Comparison of ENCODE assay signal across 8 cellular contexts in genomic region chrX:45070116-45071007, GRCh38.
DNase-seq lines count a peak whose midpoint lies in the region; ATAC-seq and TF ChIP-seq lines count a peak whose summit lies in the region.

No MANE protein-coding gene starts in this region.

- no peak overlapping the region for H2AK9ac ChIP-seq in IMR-90 (replicated peaks; ENCODE audit: low read depth, low read length, poor library complexity)

- no peak for DNase-seq in activated naive CD4-positive, alpha-beta T cell treated with anti-CD3 and anti-CD28 coated beads, Interleukin-2, amount 50 U/mL, for 16 hours
- DNase-seq in IMR-90 (peak; percentile 67), endodermal cell (no peak)
- DNase-seq in naive thymus-derived CD4-positive, alpha-beta T cell, result peak in 7 of 9 donors; percentile 9 to 59 (median 47)
- DNase-seq in stimulated activated naive CD4-positive, alpha-beta T cell treated with Interleukin-2 at 50 U/mL for 16 hours (lab: John Stamatoyannopoulos, UW), result no peak

- peak; percentile 67 for TF ChIP-seq RAD21 in IMR-90 (IDR thresholded peaks at IDR 0.05; ENCODE audit: low read length)

- no peak overlapping the region for H2BK120ac ChIP-seq in IMR-90 (ENCODE audit: low read depth, low read length)

- H4K20me1 ChIP-seq in IMR-90 (ENCODE audit: insufficient read depth, low read length), result 0 out of 2 replicates have a peak, but pooled peaks cover 6% of the 10 kb centered on the region

- CTCF ChIA-PET in IMR-90 (lab: Yijun Ruan, JAX), result interaction anchor here (0.6 to 1.9 kb wide), 10 partner anchors 8 to 852 kb away, joined by 3 to 7 read pairs (median 4); no protein-coding TSS in a partner anchor
- CTCF ChIA-PET in naive thymus-derived CD4-positive, alpha-beta T cell (lab: Charles Lee), result interaction anchor here (0.5 to 2.0 kb wide), 5 partner anchors 8 to 1330 kb away, joined by 3 to 5 read pairs (median 4); no protein-coding TSS in a partner anchor

- no peak overlapping the region for H3K4ac ChIP-seq in IMR-90 (ENCODE audit: low read depth, low read length)

- no peak for TF ChIP-seq POLR2A in IMR-90 (IDR thresholded peaks at IDR 0.05; ENCODE audit: low read depth, low read length)

- H3K4me2 ChIP-seq in IMR-90 (ENCODE audit: low read depth, low read length), result no peak overlapping the region

- WGBS in IMR-90 (ENCODE audit: extremely low coverage in 2 of 2, insufficient read length in 1 of 2), 2 experiments, result 0% methylated on average over 1 of the region's 2 CpGs; no CpG with 5 or more reads in 1 of the 2 experiments
- 90% methylated on average over 2 of the region's 2 CpGs; no CpG with 5 or more reads in 1 of the 2 experiments for WGBS in endodermal cell (ENCODE audit: insufficient coverage in 1 of 2, insufficient read length in 1 of 2), 2 experiments

- H3K9me3 ChIP-seq in IMR-90 (ENCODE audit: control insufficient read depth, insufficient read depth, low read length) (no peaks in the 10 kb centered on the region), endodermal cell (ENCODE audit: control insufficient read depth, low read length) (no peaks in the 10 kb centered on the region)
- H3K9me3 ChIP-seq in naive thymus-derived CD4-positive, alpha-beta T cell (ENCODE audit: control insufficient read depth in 2 of 3, low read length in 3 of 3), result no peaks in the 10 kb centered on the region

- H3K36me3 Mint-ChIP-seq in activated naive CD4-positive, alpha-beta T cell treated with anti-CD3 and anti-CD28 coated beads, Interleukin-2, amount 50 U/mL, for 24 hours, result peaks cover 5% of the 10 kb centered on the region
- peaks cover 28% of the 10 kb centered on the region for H3K36me3 Mint-ChIP-seq in endodermal cell (ENCODE audit: low read depth)
- peaks cover 2 to 42% (median 29%) of the 10 kb centered on the region in 5 donors for H3K36me3 Mint-ChIP-seq in naive thymus-derived CD4-positive, alpha-beta T cell

- BruUV-seq in IMR-90 (replicated peaks; lab: Mats Ljungman, UMichigan), result no TSS peak

- H3K4me1 ChIP-seq in IMR-90 (ENCODE audit: control insufficient read depth, insufficient read depth, low read length) (no peaks in the 10 kb centered on the region), endodermal cell (ENCODE audit: control insufficient read depth, insufficient read depth, low read length) (no peaks in the 10 kb centered on the region)
- H3K4me1 ChIP-seq in naive thymus-derived CD4-positive, alpha-beta T cell (ENCODE audit: control insufficient read depth in 2 of 2, insufficient read depth in 2 of 2, low read length in 2 of 2), result peaks cover 0 to 4% of the 10 kb centered on the region in 2 donors

- no peak overlapping the region for H3K9ac ChIP-seq in IMR-90 (ENCODE audit: low read depth, low read length)
- no peak overlapping the region for H3K9ac ChIP-seq in endodermal cell (ENCODE audit: extremely low read depth, low read length, poor library complexity, severe bottlenecking)

- H2BK15ac ChIP-seq in IMR-90 (ENCODE audit: low read depth, low read length), result no peak overlapping the region

- H3K9me1 ChIP-seq in IMR-90 (ENCODE audit: insufficient read depth, low read length), result no peaks in the 10 kb centered on the region; the same call in 1 of the 2 replicates

- POLR2A ChIA-PET in IMR-90 (lab: Charles Lee; ENCODE audit: unreplicated experiment), result no interaction called here
- POLR2A ChIA-PET in naive thymus-derived CD4-positive, alpha-beta T cell (lab: Charles Lee), result interaction anchor here (1.3 kb wide), 1 partner anchor 195 kb away, joined by 3 read pairs; no protein-coding TSS in a partner anchor

- no peaks in the 10 kb centered on the region for H3K27me3 ChIP-seq in IMR-90 (ENCODE audit: control insufficient read depth, insufficient read depth, low read length)
- H3K27me3 ChIP-seq in endodermal cell (ENCODE audit: control insufficient read depth, insufficient read depth, low read length, poor library complexity, severe bottlenecking), result no peaks in the 10 kb centered on the region
- H3K27me3 ChIP-seq in naive thymus-derived CD4-positive, alpha-beta T cell (ENCODE audit: control insufficient read depth in 2 of 2, insufficient read depth in 2 of 2, low read length in 2 of 2), result no peaks in the 10 kb centered on the region

- H3K14ac ChIP-seq in IMR-90 (replicated peaks; ENCODE audit: low read depth, low read length), result no peak overlapping the region

- H2AK5ac ChIP-seq in IMR-90 (ENCODE audit: low read depth, low read length), result no peak overlapping the region

- H3K27ac ChIP-seq in IMR-90 (ENCODE audit: insufficient read depth, low read length), result no peak overlapping the region
- no peak overlapping the region for H3K27ac ChIP-seq in endodermal cell (ENCODE audit: low read depth, low read length)
- peak overlapping the region; percentile 36 for H3K27ac ChIP-seq in naive thymus-derived CD4-positive, alpha-beta T cell (ENCODE audit: low read depth, low read length)

- H3K56ac ChIP-seq in IMR-90 (ENCODE audit: extremely low read depth, insufficient read depth, low read length), result no peak overlapping the region

- H3K4me3 ChIP-seq in IMR-90 (ENCODE audit: insufficient read depth, low read depth, low read length) (no peak overlapping the region), endodermal cell (ENCODE audit: low read length) (no peak overlapping the region)
- H3K4me3 ChIP-seq in naive thymus-derived CD4-positive, alpha-beta T cell (ENCODE audit: low read length), result no peak overlapping the region

- H3K79me1 ChIP-seq in IMR-90 (ENCODE audit: low read depth in 1 of 2, low read length in 2 of 2), result peaks cover 3 to 16% of the 10 kb centered on the region in 2 experiments; a peak in 3 of 4 replicates

- H3K4me1 Mint-ChIP-seq in activated naive CD4-positive, alpha-beta T cell treated with anti-CD3 and anti-CD28 coated beads, Interleukin-2, amount 50 U/mL, for 24 hours, result peaks cover 63% of the 10 kb centered on the region
- peaks cover 2% of the 10 kb centered on the region for H3K4me1 Mint-ChIP-seq in endodermal cell
- peaks cover 30 to 87% (median 67%) of the 10 kb centered on the region in 7 donors for H3K4me1 Mint-ChIP-seq in naive thymus-derived CD4-positive, alpha-beta T cell

- no peak overlapping the region for H4K5ac ChIP-seq in IMR-90 (ENCODE audit: low read depth, low read length)

- no peaks in the 10 kb centered on the region for H3K9me3 Mint-ChIP-seq in activated naive CD4-positive, alpha-beta T cell treated with anti-CD3 and anti-CD28 coated beads, Interleukin-2, amount 50 U/mL, for 24 hours
- H3K9me3 Mint-ChIP-seq in endodermal cell, result peaks cover 37% of the 10 kb centered on the region
- peaks cover 0 to 4% (median 0%) of the 10 kb centered on the region in 11 donors for H3K9me3 Mint-ChIP-seq in naive thymus-derived CD4-positive, alpha-beta T cell

- peak; percentile 78 for ATAC-seq in IMR-90 (ENCODE audit: low read depth)
- ATAC-seq in SK-N-SH treated with all-trans-retinoic acid at 6 μM for 48 hours, result peak; percentile 79
- ATAC-seq in naive thymus-derived CD4-positive, alpha-beta T cell, result peak; percentile 74
- no peak for ATAC-seq in HG03045 (IDR thresholded peaks at IDR 0.05; ENCODE audit: unreplicated experiment)

- H3K18ac ChIP-seq in IMR-90 (ENCODE audit: low read depth, low read length), result no peak overlapping the region

- no peak overlapping the region for H2BK20ac ChIP-seq in IMR-90 (ENCODE audit: low read depth, low read length)

- peak overlapping the region; percentile 81 for H3K27ac Mint-ChIP-seq in activated naive CD4-positive, alpha-beta T cell treated with anti-CD3 and anti-CD28 coated beads, Interleukin-2, amount 50 U/mL, for 24 hours
- H3K27ac Mint-ChIP-seq in endodermal cell, result peak overlapping the region; percentile 75
- H3K27ac Mint-ChIP-seq in naive thymus-derived CD4-positive, alpha-beta T cell, result peak overlapping the region; percentile 61 to 88 (median 74)

- no peak overlapping the region for H4K8ac ChIP-seq in IMR-90 (ENCODE audit: low read depth in 2 of 2, low read length in 2 of 2)

- intact Hi-C loops in IMR-90 (cut with micrococcal nuclease), result loop anchor here (1.0 to 10.0 kb wide), 2 partner anchors 197 to 526 kb away; partner anchors contain the start of genes FUNDC1 and KDM6A
- intact Hi-C loops in naive thymus-derived CD4-positive, alpha-beta T cell (cut with micrococcal nuclease), result loop anchor here (1.0 to 10.0 kb wide), 9 partner anchors 198 to 1234 kb away; partner anchors contain the start of genes EFHC2 (in 2 of the 2) and FUNDC1 (in 2 of the 2)

- H2BK5ac ChIP-seq in IMR-90 (ENCODE audit: low read depth, low read length, poor library complexity, severe bottlenecking), result no peak overlapping the region

- dilution Hi-C loops in IMR-90 (cut with HindIII; ENCODE audit: low sequenced_read_pairs, unreplicated experiment), result no loop called here

- no peaks in the 10 kb centered on the region for H3K27me3 Mint-ChIP-seq in activated naive CD4-positive, alpha-beta T cell treated with anti-CD3 and anti-CD28 coated beads, Interleukin-2, amount 50 U/mL, for 24 hours
- H3K27me3 Mint-ChIP-seq in endodermal cell (ENCODE audit: insufficient read depth), result no peaks in the 10 kb centered on the region
- H3K27me3 Mint-ChIP-seq in naive thymus-derived CD4-positive, alpha-beta T cell, result no peaks in the 10 kb centered on the region

- peak overlapping the region; percentile 26 for H3K4me3 Mint-ChIP-seq in activated naive CD4-positive, alpha-beta T cell treated with anti-CD3 and anti-CD28 coated beads, Interleukin-2, amount 50 U/mL, for 24 hours
- H3K4me3 Mint-ChIP-seq in endodermal cell, result no peak overlapping the region
- H3K4me3 Mint-ChIP-seq in naive thymus-derived CD4-positive, alpha-beta T cell, result peak overlapping the region in 7 of 10 donors; percentile 7 to 50 (median 17)

- H3K23ac ChIP-seq in IMR-90 (ENCODE audit: low read depth, low read length), result no peak overlapping the region

- in situ Hi-C loops in IMR-90 (cut with MboI; ENCODE audit: low sequenced_read_pairs), result loop anchor here (25.0 kb wide), 1 partner anchor 1108 kb away; the partner anchor contains the start of gene NDP

- H2AFZ ChIP-seq in IMR-90 (replicated peaks; ENCODE audit: low read length, poor library complexity), result no peak overlapping the region

- H3K36me3 ChIP-seq in IMR-90 (ENCODE audit: control insufficient read depth, insufficient read depth, low read length) (peaks cover 11% of the 10 kb centered on the region), endodermal cell (ENCODE audit: control insufficient read depth, insufficient read depth, low read length) (peaks cover 38% of the 10 kb centered on the region)
- peaks cover 0 to 12% (median 0%) of the 10 kb centered on the region in 3 experiments for H3K36me3 ChIP-seq in naive thymus-derived CD4-positive, alpha-beta T cell (ENCODE audit: control insufficient read depth in 2 of 3, insufficient read depth in 3 of 3, low read length in 3 of 3)

- TF ChIP-seq CTCF in IMR-90 (conservative IDR thresholded peaks at IDR 0.05; ENCODE audit: low read depth, low read length), result peak; percentile 67
- peak; percentile 71 for TF ChIP-seq CTCF in endodermal cell (conservative IDR thresholded peaks at IDR 0.05)

- H4K91ac ChIP-seq in IMR-90 (ENCODE audit: insufficient read depth, low read depth, low read length), result no peak overlapping the region

TF ChIP-seq in IMR-90, 13 proteins besides CTCF, POLR2A, EP300 and RAD21:
- no peak for TF ChIP-seq MAZ (IDR thresholded peaks at IDR 0.05; ENCODE audit: borderline replicate concordance, low read depth, low read length)
- peak; percentile 60 for TF ChIP-seq SMC3 (IDR thresholded peaks at IDR 0.05; ENCODE audit: low read depth, low read length)

Comparison
In these comparisons a context has a peak if more than half of its experiments do, and no peak if none do; other contexts are left out.
1. DNase-seq: peak in IMR-90 (single experiment) and naive thymus-derived CD4-positive, alpha-beta T cell (7 of 9); none in activated naive CD4-positive, alpha-beta T cell treated with anti-CD3 and anti-CD28 coated beads, Interleukin-2, amount 50 U/mL, for 16 hours (single experiment), endodermal cell (single experiment) and stimulated activated naive CD4-positive, alpha-beta T cell treated with Interleukin-2 at 50 U/mL for 16 hours (single experiment).
2. Peak in every context shown above with its lines, with median percentiles within 50 percentile points of each other: H3K27ac Mint-ChIP-seq.